Comparison of ENCODE assay signal across 28 cellular contexts in the genomic region with DNA sequence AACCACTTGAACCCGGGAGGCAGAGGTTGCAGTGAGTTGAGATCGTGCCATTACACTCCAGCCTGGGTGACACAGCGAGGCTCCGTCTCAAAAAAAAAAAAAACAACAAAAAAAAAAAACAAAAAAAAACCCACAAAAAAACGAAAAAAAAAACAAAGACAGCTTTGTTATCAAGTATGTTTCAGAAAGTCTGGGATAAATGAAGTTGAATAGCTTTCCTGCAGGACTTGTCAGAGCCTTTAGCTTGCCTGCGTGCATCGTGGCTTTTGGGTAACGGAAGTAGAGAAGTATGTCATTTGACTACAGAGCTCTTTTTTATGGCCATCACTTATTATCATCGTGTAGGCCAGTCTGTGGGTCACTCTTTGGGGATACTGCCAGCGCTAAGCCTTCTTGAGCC. TPM values are rescaled to one million over a fixed set of nuclear protein-coding genes. Genes with fewer than 3 reads are reported as not detected.
"Had no signal": no experiment of that assay in that cellular context is flagged by ENCODE, and none has a peak within 500 bp of the region (broad histone marks: within the 10 kb centered on the region; RNA-seq: fewer than 3 reads in every experiment).

No MANE protein-coding gene starts in this region.

- H3K27ac ChIP-seq: neural progenitor cell, ovary, parathyroid adenoma, psoas muscle, right lobe of liver, sigmoid colon, stomach, thoracic aorta, thyroid gland, tibial nerve, upper lobe of right lung, uterus had no signal

- H3K9ac ChIP-seq: neural progenitor cell, parathyroid adenoma had no signal

- ATAC-seq: naive thymus-derived CD8-positive, alpha-beta T cell; psoas muscle; right cardiac atrium; right lobe of liver; stimulated activated effector memory CD8-positive, alpha-beta T cell treated with anti-CD3 and anti-CD28 coated beads, Interleukin-12 subunit alpha, Interleukin-12 subunit beta, amount 100 ng/mL, for 72 hours; upper lobe of right lung had no signal

- FAIRE-seq: small intestine had no signal

- H3K9me3 ChIP-seq: ovary, psoas muscle, right lobe of liver, sigmoid colon, stomach, thoracic aorta, thyroid gland, tibial nerve, upper lobe of right lung, uterus had no signal

- DNase-seq: naive thymus-derived CD8-positive, alpha-beta T cell; occipital lobe; ovary; psoas muscle; right cardiac atrium; right lobe of liver; sigmoid colon; small intestine; stimulated activated CD4-positive, alpha-beta T cell treated with anti-CD3 and anti-CD28 coated beads, Interleukin-15, amount 100 ng/mL, for 24 hours; stimulated activated CD4-positive, alpha-beta T cell treated with anti-CD3 and anti-CD28 coated beads, Interleukin-2, amount 100 ng/mL, for 24 hours; stimulated activated CD4-positive, alpha-beta T cell treated with anti-CD3 and anti-CD28 coated beads, Interleukin-2, amount 100 ng/mL, for 48 hours; stimulated activated CD4-positive, alpha-beta T cell treated with anti-CD3 and anti-CD28 coated beads, Interleukin-4, amount 100 ng/mL, for 24 hours; stimulated activated naive B cell treated with anti-CD40 and anti-IgM and Interleukin-4, amounts not matched to agents 10 μg/mL and 1 μg/mL and 100 μg/mL, for 72 hours; stimulated activated naive CD4-positive, alpha-beta T cell treated with Interleukin-2 at 50 U/mL for 16 hours; stomach; thyroid gland; upper lobe of right lung; uterus had no signal

- H3K4me3 Mint-ChIP-seq: naive thymus-derived CD8-positive, alpha-beta T cell; nephron; neural progenitor cell; stimulated activated effector memory CD8-positive, alpha-beta T cell treated with anti-CD3 and anti-CD28 coated beads, Interleukin-12 subunit alpha, Interleukin-12 subunit beta, amount 100 ng/mL, for 72 hours; stimulated activated naive B cell treated with anti-CD40 and anti-IgM and Interleukin-4, amounts not matched to agents 10 μg/mL and 1 μg/mL and 100 μg/mL, for 72 hours; stimulated activated naive CD8-positive, alpha-beta T cell treated with anti-CD3 and anti-CD28 coated beads, Interleukin-15, Interleukin-2, amounts not matched to agents 100 ng/mL and 50 ng/mL, for 24 hours; type B pancreatic cell had no signal

- H3K27me3 Mint-ChIP-seq: naive thymus-derived CD8-positive, alpha-beta T cell; progenitor cell of endocrine pancreas; stimulated activated naive B cell treated with anti-CD40 and anti-IgM and Interleukin-4, amounts not matched to agents 10 μg/mL and 1 μg/mL and 100 μg/mL, for 72 hours; stimulated activated naive CD8-positive, alpha-beta T cell treated with anti-CD3 and anti-CD28 coated beads, Interleukin-15, Interleukin-2, amounts not matched to agents 100 ng/mL and 50 ng/mL, for 24 hours; type B pancreatic cell had no signal

- H3K27me3 ChIP-seq: neural progenitor cell, ovary, right lobe of liver, sigmoid colon, stomach, thyroid gland, tibial nerve, upper lobe of right lung, uterus had no signal

- H3K27ac Mint-ChIP-seq: nephron; neural progenitor cell; progenitor cell of endocrine pancreas; stimulated activated naive B cell treated with anti-CD40 and anti-IgM and Interleukin-4, amounts not matched to agents 10 μg/mL and 1 μg/mL and 100 μg/mL, for 72 hours; stimulated activated naive CD8-positive, alpha-beta T cell treated with anti-CD3 and anti-CD28 coated beads, Interleukin-15, Interleukin-2, amounts not matched to agents 100 ng/mL and 50 ng/mL, for 24 hours; type B pancreatic cell had no signal

- H3K36me3 ChIP-seq: neural progenitor cell, ovary, right lobe of liver, sigmoid colon, stomach, thoracic aorta, thyroid gland, upper lobe of right lung, uterus had no signal

- H3K4me3 ChIP-seq: neural progenitor cell, ovary, psoas muscle, right lobe of liver, sigmoid colon, stomach, thoracic aorta, thyroid gland, tibial nerve, upper lobe of right lung, uterus had no signal

- H3K4me1 ChIP-seq: neural progenitor cell, parathyroid adenoma, psoas muscle, right lobe of liver, sigmoid colon, stomach, thyroid gland, tibial nerve, upper lobe of right lung, uterus had no signal

- H3K79me2 ChIP-seq: parathyroid adenoma had no signal

- H3K9me3 Mint-ChIP-seq: naive thymus-derived CD8-positive, alpha-beta T cell; nephron; neural progenitor cell; stimulated activated effector memory CD8-positive, alpha-beta T cell treated with anti-CD3 and anti-CD28 coated beads, Interleukin-12 subunit alpha, Interleukin-12 subunit beta, amount 100 ng/mL, for 72 hours; stimulated activated naive B cell treated with anti-CD40 and anti-IgM and Interleukin-4, amounts not matched to agents 10 μg/mL and 1 μg/mL and 100 μg/mL, for 72 hours; stimulated activated naive CD8-positive, alpha-beta T cell treated with anti-CD3 and anti-CD28 coated beads, Interleukin-15, Interleukin-2, amounts not matched to agents 100 ng/mL and 50 ng/mL, for 24 hours; type B pancreatic cell had no signal

- H2AFZ ChIP-seq: neural progenitor cell, parathyroid adenoma had no signal

- H3K4me1 Mint-ChIP-seq: nephron had no signal

- H3K4me2 ChIP-seq: neural progenitor cell had no signal

RNA-seq across cellular contexts. Expression of a gene that starts 36.1 kb away (rescaled TPM):
- polyA plus RNA-seq: neural cell had no signal
